ENCODE assay signal across 8 cellular contexts in the genomic region with DNA sequence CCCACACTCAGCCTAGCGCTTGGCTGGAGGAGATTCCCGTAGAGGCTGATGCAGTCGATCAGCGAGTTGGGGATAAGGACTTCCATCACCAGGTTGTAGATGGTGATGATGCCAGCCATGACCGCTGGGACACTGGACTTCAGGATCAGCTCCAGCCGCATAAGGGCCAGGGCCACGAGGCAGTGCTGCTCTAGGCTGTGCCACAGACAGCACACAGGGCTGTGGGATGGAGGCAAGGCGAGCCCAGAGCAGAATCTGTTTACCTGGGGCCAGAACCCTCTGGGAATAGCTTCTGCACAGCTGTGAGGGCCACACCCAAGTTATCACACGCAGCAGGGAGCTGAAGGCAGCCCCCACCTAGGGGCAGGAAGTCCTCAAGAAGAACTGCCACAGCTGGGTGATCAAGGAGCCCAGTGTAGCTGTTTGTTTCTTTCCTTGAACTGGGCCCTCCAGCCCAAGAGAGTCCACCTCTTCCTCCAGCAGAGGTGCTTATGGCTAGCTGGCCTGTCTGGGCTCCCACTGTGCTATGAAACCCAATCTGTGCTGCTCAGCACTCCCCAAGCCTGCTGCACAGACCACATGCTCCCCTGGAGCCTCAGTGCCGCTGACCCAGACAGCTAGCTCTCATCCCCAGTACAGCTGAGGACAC. TPM values are rescaled to one million over a fixed set of nuclear protein-coding genes. Genes with fewer than 3 reads are reported as not detected.
DNase-seq lines count a peak whose midpoint lies in the region; ATAC-seq and TF ChIP-seq lines count a peak whose summit lies in the region.

No MANE protein-coding gene starts in this region.

- TF ChIP-seq POLR2A in heart left ventricle (IDR thresholded peaks at IDR 0.05), result no peak

- no peak overlapping the region for H3K9ac ChIP-seq in HUES64 (ENCODE audit: low read depth, low read length)
- H3K9ac ChIP-seq in mammary epithelial cell (ENCODE audit: insufficient read depth, low read length), result no peak overlapping the region

- H3K9me3 ChIP-seq in heart left ventricle, result no peaks in the 10 kb centered on the region
- no peaks in the 10 kb centered on the region for H3K9me3 ChIP-seq in HUES64 (ENCODE audit: insufficient read depth, low read depth, low read length)
- no peaks in the 10 kb centered on the region for H3K9me3 ChIP-seq in mammary epithelial cell (replicated peaks; ENCODE audit: insufficient read depth, low read length)

- BruUV-seq in mammary epithelial cell (replicated peaks; lab: Mats Ljungman, UMichigan), result no TSS peak

- H3K9me3 Mint-ChIP-seq in stimulated activated effector memory CD8-positive, alpha-beta T cell treated with anti-CD3 and anti-CD28 coated beads, Interleukin-12 subunit alpha, Interleukin-12 subunit beta, amount 100 ng/mL, for 72 hours, result no peaks in the 10 kb centered on the region
- peaks cover 0 to 4% (median 0%) of the 10 kb centered on the region in 7 donors for H3K9me3 Mint-ChIP-seq in CD14-positive monocyte

- H3K4me1 ChIP-seq in heart left ventricle (peaks cover 0 to 78% (median 30%) of the 10 kb centered on the region in 12 donors), HUES64 (ENCODE audit: insufficient read depth, low read length) (peaks cover 52% of the 10 kb centered on the region), mammary epithelial cell (ENCODE audit: insufficient read depth, low read length) (peaks cover 87% of the 10 kb centered on the region)

- DNase-seq in heart left ventricle (no peak), left ventricle myocardium superior (no peak), mammary epithelial cell (no peak), CD14-positive monocyte (ENCODE audit: low spot score) (no peak), OCI-M2 (lab: John Stamatoyannopoulos, UW; ENCODE audit: unreplicated experiment) (no peak), DMS79 (lab: John Stamatoyannopoulos, UW) (no peak)
- DNase-seq in stimulated activated effector memory CD8-positive, alpha-beta T cell treated with anti-CD3 and anti-CD28 coated beads, Interleukin-12 subunit alpha, Interleukin-12 subunit beta, amount 100 ng/mL, for 72 hours (ENCODE audit: low spot score in 2 of 2), result no peak

- dilution Hi-C loops in mammary epithelial cell (cut with HindIII; ENCODE audit: low sequenced_read_pairs), result no loop called here

- H3K4me3 Mint-ChIP-seq in stimulated activated effector memory CD8-positive, alpha-beta T cell treated with anti-CD3 and anti-CD28 coated beads, Interleukin-12 subunit alpha, Interleukin-12 subunit beta, amount 100 ng/mL, for 72 hours, result peak overlapping the region; percentile 93
- H3K4me3 Mint-ChIP-seq in CD14-positive monocyte, result no peak overlapping the region

- H3K27ac ChIP-seq in heart left ventricle (peak overlapping the region in 7 of 12 donors; percentile 9 to 78 (median 42)), HUES64 (ENCODE audit: low read depth, low read length) (0 out of 2 replicates have a peak overlapping the region, but pooled peaks have one; percentile 7), mammary epithelial cell (ENCODE audit: insufficient read depth, low read depth, low read length) (peak overlapping the region; percentile 26)

- in situ Hi-C loops in mammary epithelial cell (cut with MboI; ENCODE audit: low sequenced_read_pairs in 2 of 2), result no loop called here

- H3K27ac Mint-ChIP-seq in stimulated activated effector memory CD8-positive, alpha-beta T cell treated with anti-CD3 and anti-CD28 coated beads, Interleukin-12 subunit alpha, Interleukin-12 subunit beta, amount 100 ng/mL, for 72 hours, result peak overlapping the region; percentile 98
- H3K27ac Mint-ChIP-seq in CD14-positive monocyte, result peak overlapping the region in 1 of 7 donors; percentile 46

- peak overlapping the region; percentile 49 for H3K4me2 ChIP-seq in mammary epithelial cell (ENCODE audit: insufficient read depth, low read depth, low read length)

- peaks cover 84% of the 10 kb centered on the region for H3K4me1 Mint-ChIP-seq in stimulated activated effector memory CD8-positive, alpha-beta T cell treated with anti-CD3 and anti-CD28 coated beads, Interleukin-12 subunit alpha, Interleukin-12 subunit beta, amount 100 ng/mL, for 72 hours
- peaks cover 26% of the 10 kb centered on the region for H3K4me1 Mint-ChIP-seq in CD14-positive monocyte

- CTCF ChIA-PET in mammary epithelial cell (lab: Charles Lee; ENCODE audit: low non-redundant PET), result interaction anchor here (0.5 kb wide), 1 partner anchor 29 kb away, joined by 3 read pairs; no protein-coding TSS in a partner anchor

- intact Hi-C loops in heart left ventricle (cut with DNase I) (loop anchor here in 1 of 10 donors (2.0 kb wide), 1 partner anchor 24 kb away; no protein-coding TSS in a partner anchor), left ventricle myocardium superior (cut with micrococcal nuclease) (no loop called here), mammary epithelial cell (cut with micrococcal nuclease) (no loop called here), CD14-positive monocyte (cut with micrococcal nuclease) (no loop called here)

- H3K27me3 ChIP-seq in heart left ventricle (no peaks in the 10 kb centered on the region), HUES64 (ENCODE audit: insufficient read depth, low read length) (no peaks in the 10 kb centered on the region), mammary epithelial cell (ENCODE audit: insufficient read depth, low read length) (no peaks in the 10 kb centered on the region)

- 73 to 85% (median 75%) methylated on average over 7 to 10 of the region's 10 CpGs for WGBS in heart left ventricle, 4 donors
- 93% methylated on average over 10 of the region's 10 CpGs for WGBS in HUES64
- 89% methylated on average over 10 of the region's 10 CpGs for WGBS in mammary epithelial cell (ENCODE audit: low coverage, missing lambda C conversion rate)

- peaks cover 9 to 16% (median 10%) of the 10 kb centered on the region in 3 donors for H3K27me3 Mint-ChIP-seq in CD14-positive monocyte (ENCODE audit: low read depth in 3 of 3)

- no peaks in the 10 kb centered on the region for H4K20me1 ChIP-seq in mammary epithelial cell (ENCODE audit: insufficient read depth, low read length)

- TF ChIP-seq CTCF in heart left ventricle (IDR thresholded peaks at IDR 0.05), result no peak
- no peak for TF ChIP-seq CTCF in mammary epithelial cell (conservative IDR thresholded peaks at IDR 0.05 in 1 of 2, IDR thresholded peaks at IDR 0.05 in 1 of 2; ENCODE audit: extremely low read depth in 1 of 2, insufficient read depth in 1 of 2, low read depth in 1 of 2, low read length in 2 of 2)
- TF ChIP-seq CTCF in CD14-positive monocyte (IDR thresholded peaks at IDR 0.05), result no peak

- H3K4me3 ChIP-seq in heart left ventricle (peak overlapping the region in 1 of 12 donors; percentile 9), HUES64 (ENCODE audit: low read length) (no peak overlapping the region), mammary epithelial cell (replicated peaks in 1 of 3; ENCODE audit: insufficient read depth in 1 of 3, low read depth in 2 of 3, low read length in 3 of 3) (peak overlapping the region in 1 of 3 experiments; percentile 23)

- H3K79me2 ChIP-seq in mammary epithelial cell (ENCODE audit: insufficient read depth, low read length), result peaks cover 99% of the 10 kb centered on the region

- peaks cover 100% of the 10 kb centered on the region for H3K36me3 Mint-ChIP-seq in stimulated activated effector memory CD8-positive, alpha-beta T cell treated with anti-CD3 and anti-CD28 coated beads, Interleukin-12 subunit alpha, Interleukin-12 subunit beta, amount 100 ng/mL, for 72 hours
- peaks cover 4 to 9% of the 10 kb centered on the region in 2 donors for H3K36me3 Mint-ChIP-seq in CD14-positive monocyte

- H2AFZ ChIP-seq in mammary epithelial cell (ENCODE audit: low read depth, low read length), result no peak overlapping the region

- ATAC-seq in heart left ventricle (no peak), left ventricle myocardium superior (no peak)
- ATAC-seq in stimulated activated effector memory CD8-positive, alpha-beta T cell treated with anti-CD3 and anti-CD28 coated beads, Interleukin-12 subunit alpha, Interleukin-12 subunit beta, amount 100 ng/mL, for 72 hours, result peak; percentile 25

- H3K36me3 ChIP-seq in heart left ventricle (no peaks in the 10 kb centered on the region), HUES64 (ENCODE audit: insufficient read depth, low read length) (peaks cover 86% of the 10 kb centered on the region), mammary epithelial cell (ENCODE audit: insufficient read depth, low read length) (peaks cover 27% of the 10 kb centered on the region)

RNA-seq across cellular contexts. Expression of gene SLC2A1, which starts 6.2 kb away (rescaled TPM):
- total RNA-seq in heart left ventricle (10 to 100 TPM; 19.0 to 88.1 (median 29.9) TPM), left ventricle myocardium superior (38.5 TPM), mammary epithelial cell (100 to 1,000 TPM; 471 to 738 TPM)
- polyA plus RNA-seq in heart left ventricle (100 to 1,000 TPM in 1 of 2 donors, 10 to 100 TPM in 1; 10.6 to 196 TPM), mammary epithelial cell (404 TPM), CD14-positive monocyte (under 1 TPM; 0.56 to 0.71 TPM)
- 201 TPM for polyA plus RNA-seq in HUES64 (2013, experiment 1 of 2)
- 227 TPM for polyA plus RNA-seq in HUES64 (2013, experiment 2 of 2)
- polyA minus RNA-seq in mammary epithelial cell, result 456 TPM

Comparison
In these comparisons a context has a peak if more than half of its experiments do, and no peak if none do; other contexts are left out.
1. RNA of gene SLC2A1, which starts 6.2 kb away (total RNA-seq): 471 to 738 TPM in mammary epithelial cell; 38.5 TPM in left ventricle myocardium superior (single experiment) and 19.0 to 88.1 TPM in heart left ventricle; every median in the first group is over 4 times any median in the second.
2. Peak in every context shown above with its lines, with median percentiles within 50 percentile points of each other: H3K27ac ChIP-seq.